In the genomic region with DNA sequence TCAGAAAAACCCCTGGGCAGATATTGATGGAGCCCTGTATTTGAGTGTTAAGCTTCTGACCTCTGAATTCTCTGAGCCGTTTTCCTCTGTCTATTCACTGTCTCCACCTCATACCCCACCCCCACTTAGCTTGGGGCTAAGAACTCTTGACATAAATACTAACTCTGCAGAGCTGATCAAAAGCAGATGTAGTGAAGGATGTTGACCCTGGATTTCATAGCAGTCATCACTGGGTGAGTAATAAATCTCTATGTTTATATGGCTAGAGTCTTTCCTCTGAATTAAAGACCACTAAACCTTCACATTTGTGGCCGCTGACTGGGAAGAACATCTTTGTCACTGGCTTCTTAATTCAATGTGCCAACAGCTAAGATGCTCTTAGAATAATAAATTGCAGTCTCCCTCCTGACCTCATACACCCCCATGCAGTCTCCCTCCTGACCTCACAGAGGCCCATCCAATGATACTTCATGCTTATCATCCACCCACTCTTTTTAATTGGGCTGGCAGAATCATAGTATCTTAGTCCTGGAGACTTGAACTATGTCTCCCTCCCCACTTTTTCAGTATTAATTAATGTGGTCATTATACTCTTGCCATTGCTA, we compare ENCODE assay signal across 21 cellular contexts.
DNase-seq lines count a peak whose midpoint lies in the region; ATAC-seq and TF ChIP-seq lines count a peak whose summit lies in the region.
"Had no signal": no experiment of that assay in that cellular context is flagged by ENCODE, and none has a peak within 500 bp of the region (broad histone marks: within the 10 kb centered on the region; RNA-seq: fewer than 3 reads in every experiment).

No MANE protein-coding gene starts in this region.

- DNase-seq in NCI-H1417 (lab: John Stamatoyannopoulos, UW): peak; percentile 18 to 76 (median 54)
- no peak for DNase-seq in NCI-H1417 treated with DMSO at 0.1 percent for 48 hours (lab: John Stamatoyannopoulos, UW)
- peak; percentile 75 to 86 for DNase-seq in SJSA1 (ENCODE audit: low read depth in 1 of 2, low spot score in 2 of 2)
- peak; percentile 99 for DNase-seq in fibroblast of peridontal ligament (ENCODE audit: extremely low read depth)
- DNase-seq in type B pancreatic cell (ENCODE audit: extremely low spot score, unreplicated experiment): no peak
- DNase-seq in mucosa of gallbladder (ENCODE audit: low spot score): no peak
- DNase-seq in epidermal melanocyte (ENCODE audit: insufficient read length, low spot score): no peak
- no peak for DNase-seq in CD4-positive, alpha-beta T cell
- DNase-seq: activated CD4-positive, alpha-beta T cell treated with anti-CD3 and anti-CD28 coated beads, Interleukin-2, amount 50 U/mL, for 1 hour; activated naive CD8-positive, alpha-beta T cell treated with anti-CD3 and anti-CD28 coated beads for 36 hours; activated T-cell treated with anti-CD3 and anti-CD28 coated beads, Interleukin-2, amount 50 U/mL, for 1 hour; cerebellar nuclear complex; COR-L47; GF-D8; head of caudate nucleus; NCI-H1105 treated with DMSO at 0.1 percent for 48 hours; NCI-H446; occipital lobe; stimulated activated CD4-positive, alpha-beta T cell treated with anti-CD3 and anti-CD28 coated beads, Interleukin-4, amount 100 ng/mL, for 4 hours had no signal

- H3K9me3 Mint-ChIP-seq in type B pancreatic cell: peaks cover 5% of the 10 kb centered on the region
- no peaks in the 10 kb centered on the region for H3K9me3 Mint-ChIP-seq in CD4-positive, alpha-beta T cell

- H3K27ac ChIP-seq in SJSA1: no peak overlapping the region
- H3K27ac ChIP-seq in CD4-positive, alpha-beta T cell (ENCODE audit: low read depth, low read length): no peak overlapping the region
- H3K27ac ChIP-seq: 22Rv1 had no signal

- H3K36me3 ChIP-seq in SJSA1: no peaks in the 10 kb centered on the region

- CTCF ChIA-PET in CD4-positive, alpha-beta T cell (lab: Charles Lee): interaction anchor here (0.5 kb wide), 1 partner anchor 166 kb away, joined by 4 read pairs; no protein-coding TSS in a partner anchor

- no peak for ATAC-seq in CD4-positive, alpha-beta T cell (ENCODE audit: poor library complexity)
- ATAC-seq: K562 had no signal

- no peak for TF ChIP-seq CTCF in type B pancreatic cell (conservative IDR thresholded peaks at IDR 0.05)
- no peak for TF ChIP-seq CTCF in CD4-positive, alpha-beta T cell (IDR thresholded peaks at IDR 0.05)

- peak overlapping the region; percentile 64 for H3K4me3 Mint-ChIP-seq in type B pancreatic cell
- H3K4me3 Mint-ChIP-seq in CD4-positive, alpha-beta T cell: no peak overlapping the region
- H3K4me3 Mint-ChIP-seq: activated naive CD8-positive, alpha-beta T cell treated with anti-CD3 and anti-CD28 coated beads for 36 hours had no signal

- POLR2A ChIA-PET in CD4-positive, alpha-beta T cell (lab: Charles Lee): interaction anchor here (0.6 kb wide), 1 partner anchor 840 kb away, joined by 5 read pairs; no protein-coding TSS in a partner anchor

- intact Hi-C loops in CD4-positive, alpha-beta T cell (cut with DNase I, micrococcal nuclease): no loop called here

- H3K36me3 Mint-ChIP-seq in type B pancreatic cell: no peaks in the 10 kb centered on the region
- H3K36me3 Mint-ChIP-seq in CD4-positive, alpha-beta T cell (ENCODE audit: low read depth): no peaks in the 10 kb centered on the region

- H3K27ac Mint-ChIP-seq in type B pancreatic cell: peak overlapping the region; percentile 24
- H3K27ac Mint-ChIP-seq in CD4-positive, alpha-beta T cell: no peak overlapping the region
- H3K27ac Mint-ChIP-seq: activated naive CD8-positive, alpha-beta T cell treated with anti-CD3 and anti-CD28 coated beads for 36 hours had no signal

- H3K4me1 Mint-ChIP-seq in type B pancreatic cell (ENCODE audit: unreplicated experiment): peaks cover 36% of the 10 kb centered on the region
- no peaks in the 10 kb centered on the region for H3K4me1 Mint-ChIP-seq in CD4-positive, alpha-beta T cell (ENCODE audit: low read depth)
- H3K4me1 Mint-ChIP-seq: activated naive CD8-positive, alpha-beta T cell treated with anti-CD3 and anti-CD28 coated beads for 36 hours had no signal

- peaks cover 30% of the 10 kb centered on the region for H3K4me1 ChIP-seq in SJSA1 (replicated peaks)

- no peaks in the 10 kb centered on the region for H3K27me3 Mint-ChIP-seq in type B pancreatic cell
- H3K27me3 Mint-ChIP-seq in CD4-positive, alpha-beta T cell: peaks cover 45% of the 10 kb centered on the region

- H3K9me3 ChIP-seq in SJSA1 (replicated peaks): no peaks in the 10 kb centered on the region
- H3K9me3 ChIP-seq in CD4-positive, alpha-beta T cell (ENCODE audit: control insufficient read depth, low read length): peaks cover 1% of the 10 kb centered on the region

- no peak overlapping the region for H3K4me3 ChIP-seq in SJSA1
- H3K4me3 ChIP-seq: K562 had no signal

- no peaks in the 10 kb centered on the region for H3K27me3 ChIP-seq in SJSA1 (replicated peaks)
- H3K27me3 ChIP-seq in CD4-positive, alpha-beta T cell (ENCODE audit: control insufficient read depth, insufficient read depth, low read length): peaks cover 12% of the 10 kb centered on the region

Comparison
In these comparisons a context has a peak if more than half of its experiments do, and no peak if none do; other contexts are left out.
1. DNase-seq: peak in NCI-H1417 (3 of 3), SJSA1 (2 of 2) and fibroblast of peridontal ligament (single experiment); none in NCI-H1417 treated with DMSO at 0.1 percent for 48 hours (single experiment), type B pancreatic cell (single experiment), mucosa of gallbladder (single experiment), epidermal melanocyte (single experiment) and CD4-positive, alpha-beta T cell (0 of 10).